ENCODE assay signal across 8 cellular contexts in genomic region chr18:49415441-49415840, GRCh38. TPM values are rescaled to one million over a fixed set of nuclear protein-coding genes. Genes with fewer than 3 reads are reported as not detected.
DNase-seq lines count a peak whose midpoint lies in the region; ATAC-seq and TF ChIP-seq lines count a peak whose summit lies in the region.
"Not testable (repeated sequence)": the region's sequence is repeated elsewhere in the genome, so short reads cannot be mapped to it uniquely, and the experiment has no call there.

No MANE protein-coding gene starts in this region.

- not testable (repeated sequence) for H3K27me3 ChIP-seq in GM23248 (replicated peaks; ENCODE audit: insufficient read depth); brain microvascular endothelial cell (replicated peaks); gastroesophageal sphincter; naive thymus-derived CD4-positive, alpha-beta T cell (ENCODE audit: control insufficient read depth in 2 of 2, insufficient read depth in 2 of 2, low read length in 2 of 2); transverse colon

- TF ChIP-seq POLR2A in gastroesophageal sphincter (IDR thresholded peaks at IDR 0.05); transverse colon (IDR thresholded peaks at IDR 0.05): not testable (repeated sequence)

- TF ChIP-seq EP300 in gastroesophageal sphincter (IDR thresholded peaks at IDR 0.05); transverse colon (IDR thresholded peaks at IDR 0.05; ENCODE audit: low read depth): not testable (repeated sequence)

- CTCF ChIA-PET in naive thymus-derived CD4-positive, alpha-beta T cell (lab: Charles Lee): interaction anchor here (1.5 kb wide), 1 partner anchor 741 kb away, joined by 7 read pairs; no protein-coding TSS in a partner anchor

- in situ Hi-C loops in GM23248 (cut with MboI) (loop anchor here (10.0 kb wide), 1 partner anchor 161 kb away; no protein-coding TSS in a partner anchor), transverse colon (cut with MboI; ENCODE audit: low pct_ligation_motif_present in 1 of 4, low pct_unique_long_range_greater_than_20kb in 1 of 4, low sequenced_read_pairs in 3 of 4) (loop anchor here in 1 of 4 donors (10.0 kb wide), 1 partner anchor 741 kb away; no protein-coding TSS in a partner anchor)
- in situ Hi-C loops in SK-MEL-5 (cut with HindIII; ENCODE audit: low pct_unique_long_range_greater_than_20kb, low sequenced_read_pairs); brain microvascular endothelial cell (cut with HindIII; ENCODE audit: low pct_ligation_motif_present, low sequenced_read_pairs): not testable (repeated sequence)

- H3K27ac Mint-ChIP-seq in naive thymus-derived CD4-positive, alpha-beta T cell: peak overlapping the region in 5 of 9 donors; percentile 0 to 74 (median 25)

- H3K4me1 ChIP-seq in GM23248 (ENCODE audit: insufficient read depth); transverse colon: not testable (repeated sequence)
- peaks cover 0 to 37% (median 5%) of the 10 kb centered on the region in 3 donors for H3K4me1 ChIP-seq in gastroesophageal sphincter
- H3K4me1 ChIP-seq in naive thymus-derived CD4-positive, alpha-beta T cell (ENCODE audit: control insufficient read depth in 2 of 2, insufficient read depth in 2 of 2, low read length in 2 of 2): peaks cover 0 to 16% of the 10 kb centered on the region in 2 donors

- TF ChIP-seq CTCF in brain microvascular endothelial cell (IDR thresholded peaks at IDR 0.05; ENCODE audit: low read depth, low read length, missing control alignments): peak; percentile 56
- TF ChIP-seq CTCF in gastroesophageal sphincter (IDR thresholded peaks at IDR 0.05): peak; percentile 13 to 68 (median 59)
- TF ChIP-seq CTCF in transverse colon (IDR thresholded peaks at IDR 0.05): peak; percentile 30 to 45 (median 34)

- H3K4me2 ChIP-seq in GM23248 (ENCODE audit: unreplicated experiment): not testable (repeated sequence)

- DNase-seq in D341Med (ENCODE audit: low spot score) (peak; percentile 46), GM23248 (peak; percentile 89), NCI-H1105 treated with DMSO at 0.1 percent for 48 hours (lab: John Stamatoyannopoulos, UW) (peak; percentile 31), SK-MEL-5 (ENCODE audit: low read depth, low spot score) (peak; percentile 67), brain microvascular endothelial cell (peak; percentile 24)
- peak in 5 of 9 donors; percentile 5 to 33 (median 14) for DNase-seq in naive thymus-derived CD4-positive, alpha-beta T cell
- DNase-seq in transverse colon: not testable (repeated sequence)

- 45 to 46% methylated on average over 1 of the region's 1 CpG for WGBS in GM23248 (ENCODE audit: low coverage in 1 of 2, low lambda C conversion rate in 2 of 2, missing lambda C conversion rate in 2 of 2), 2 experiments
- 38% methylated on average over 1 of the region's 1 CpG; no CpG with 5 or more reads in 1 of the 2 donors for WGBS in gastroesophageal sphincter (ENCODE audit: low coverage in 1 of 2), 2 donors
- 56% methylated on average over 1 of the region's 1 CpG; no CpG with 5 or more reads in 1 of the 2 donors for WGBS in transverse colon (ENCODE audit: low coverage in 1 of 2), 2 donors

- not testable (repeated sequence) for H3F3A ChIP-seq in GM23248 (ENCODE audit: insufficient read depth)

- not testable (repeated sequence) for H2AFZ ChIP-seq in GM23248

- H4K20me1 ChIP-seq in GM23248 (ENCODE audit: insufficient read depth): not testable (repeated sequence)

- not testable (repeated sequence) for H3K27me3 Mint-ChIP-seq in naive thymus-derived CD4-positive, alpha-beta T cell

- not testable (repeated sequence) for H3K9me3 ChIP-seq in GM23248 (ENCODE audit: low read depth); gastroesophageal sphincter; naive thymus-derived CD4-positive, alpha-beta T cell (ENCODE audit: control insufficient read depth in 2 of 3, low read length in 3 of 3); transverse colon

- H3K27ac ChIP-seq in GM23248; brain microvascular endothelial cell; gastroesophageal sphincter; naive thymus-derived CD4-positive, alpha-beta T cell (ENCODE audit: low read depth, low read length); transverse colon: not testable (repeated sequence)

- H3K36me3 Mint-ChIP-seq in naive thymus-derived CD4-positive, alpha-beta T cell: peaks cover 0 to 17% (median 3%) of the 10 kb centered on the region in 5 donors

- not testable (repeated sequence) for H3K9me3 Mint-ChIP-seq in naive thymus-derived CD4-positive, alpha-beta T cell

- peaks cover 39% of the 10 kb centered on the region for H3K79me2 ChIP-seq in GM23248 (ENCODE audit: insufficient read depth)

- H3K36me3 ChIP-seq in GM23248 (ENCODE audit: low read depth); brain microvascular endothelial cell (replicated peaks); naive thymus-derived CD4-positive, alpha-beta T cell (ENCODE audit: control insufficient read depth in 2 of 3, insufficient read depth in 3 of 3, low read length in 3 of 3); transverse colon: not testable (repeated sequence)
- H3K36me3 ChIP-seq in gastroesophageal sphincter: peaks cover 0 to 12% of the 10 kb centered on the region in 2 donors

- H3K9ac ChIP-seq in GM23248: not testable (repeated sequence)

- intact Hi-C loops in naive thymus-derived CD4-positive, alpha-beta T cell (cut with micrococcal nuclease): loop anchor here (1.0 to 5.0 kb wide), 5 partner anchors 394 to 740 kb away; partner anchors contain the start of gene SMAD7 (in 1 of the 2)
- intact Hi-C loops in transverse colon (cut with DNase I; ENCODE audit: low total_unique reads): loop anchor here (2.0 to 10.0 kb wide), 2 partner anchors 73 to 741 kb away; no protein-coding TSS in a partner anchor

- H3K4me3 Mint-ChIP-seq in naive thymus-derived CD4-positive, alpha-beta T cell: not testable (repeated sequence)

- POLR2A ChIA-PET in naive thymus-derived CD4-positive, alpha-beta T cell (lab: Charles Lee): interaction anchor here (0.6 kb wide), 1 partner anchor 144 kb away, joined by 4 read pairs; no protein-coding TSS in a partner anchor

- not testable (repeated sequence) for H3K9me2 ChIP-seq in GM23248 (ENCODE audit: insufficient read depth)

- peaks cover 13 to 60% (median 48%) of the 10 kb centered on the region in 7 donors for H3K4me1 Mint-ChIP-seq in naive thymus-derived CD4-positive, alpha-beta T cell

- not testable (repeated sequence) for H3K4me3 ChIP-seq in GM23248; brain microvascular endothelial cell (ENCODE audit: low read depth, low read length); gastroesophageal sphincter; naive thymus-derived CD4-positive, alpha-beta T cell (ENCODE audit: low read length); transverse colon

- not testable (repeated sequence) for ATAC-seq in gastroesophageal sphincter
- ATAC-seq in naive thymus-derived CD4-positive, alpha-beta T cell: peak; percentile 70

RNA-seq across cellular contexts. Expression of gene DYM, which starts 45.0 kb away (rescaled TPM):
- total RNA-seq in GM23248 (2014; rRNA removed; shearing (Covaris generic)): 34.1 and 43.4 TPM in 2 replicates
- 51.5 and 57.9 TPM in 2 replicates for polyA plus RNA-seq in GM23248 (2016; fragmentation: Nextera tagmentation; extraction: Ambion mirVana)
- 43.2 and 45.2 TPM in 2 replicates for total RNA-seq in SK-MEL-5 (2014; rRNA removed; shearing (Covaris generic))
- 19.1 and 44.5 TPM in 2 replicates for polyA plus RNA-seq in SK-MEL-5 (2015; cell fraction: cytosol; rRNA removed)
- polyA plus RNA-seq in SK-MEL-5 (2015; cell fraction: nucleus; rRNA removed): 14.3 and 23.4 TPM in 2 replicates
- 100 to 1,000 TPM in 1 of 4 donors, 10 to 100 TPM in 3; 57.1 to 106 (median 79.4) TPM for total RNA-seq in gastroesophageal sphincter
- total RNA-seq in naive thymus-derived CD4-positive, alpha-beta T cell: 10 to 100 TPM; 60.3 to 71.0 (median 64.1) TPM
- 10 to 100 TPM; 29.2 to 41.6 TPM for polyA plus RNA-seq in naive thymus-derived CD4-positive, alpha-beta T cell
- total RNA-seq in transverse colon: 100 to 1,000 TPM in 2 of 4 donors, 10 to 100 TPM in 2; 51.1 to 378 (median 127) TPM
